ENCODE assay signal across 8 cellular contexts in the genomic region with DNA sequence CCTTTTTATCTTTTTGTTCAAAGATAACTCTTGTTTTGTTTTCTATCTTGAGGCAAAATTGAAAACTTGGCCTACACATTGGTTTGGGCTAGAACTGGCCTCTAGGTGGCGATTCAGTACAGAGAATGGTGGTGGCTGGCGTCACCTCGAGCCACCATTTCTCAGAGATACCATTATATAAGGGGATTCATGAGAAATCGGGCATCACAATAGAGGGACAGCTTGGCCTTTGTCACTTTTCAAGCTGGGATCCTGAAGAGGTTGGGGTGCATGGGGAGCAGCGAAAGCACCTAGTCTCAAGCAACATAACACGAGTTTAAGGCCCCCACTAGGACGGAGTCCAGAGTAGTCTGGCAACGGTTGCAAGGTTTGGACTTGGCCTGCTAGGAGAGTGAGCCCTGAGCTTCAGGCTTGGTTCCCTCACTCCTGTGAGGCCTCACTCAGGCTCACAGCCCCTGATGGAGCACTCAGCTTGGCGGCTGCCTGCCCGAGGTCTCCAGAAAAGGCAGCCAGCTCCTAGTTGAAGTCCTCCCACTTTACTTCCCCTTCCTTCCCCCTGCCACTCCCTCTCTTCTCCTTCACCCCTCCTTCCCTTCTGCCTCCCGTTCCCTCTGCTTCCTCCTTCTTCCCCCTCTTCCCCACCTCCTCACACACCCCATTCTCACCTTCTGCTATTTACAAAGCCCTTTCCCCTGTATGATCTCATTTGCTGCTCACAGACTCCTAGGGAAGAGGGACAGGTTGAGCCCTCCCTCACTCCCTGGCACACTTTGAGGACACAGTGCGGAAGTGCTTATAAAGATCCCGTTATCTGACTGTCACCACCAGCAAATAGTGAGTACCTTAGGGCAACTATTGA.
DNase-seq lines count a peak whose midpoint lies in the region; ATAC-seq and TF ChIP-seq lines count a peak whose summit lies in the region.

No MANE protein-coding gene starts in this region.

- DNase-seq in AG08396 (ENCODE audit: low spot score), result peak; percentile 69
- peak; percentile 86 to 87 for DNase-seq in NCI-H446 (lab: John Stamatoyannopoulos, UW)
- DNase-seq in activated CD4-positive, alpha-beta T cell treated with anti-CD3 and anti-CD28 coated beads for 24 hours (ENCODE audit: low read depth in 2 of 2), result peak; percentile 25 to 38
- DNase-seq in colonic mucosa, result peak; percentile 73
- DNase-seq in stimulated activated CD4-positive, alpha-beta T cell treated with anti-CD3 and anti-CD28 coated beads, TNF-alpha, amount 100 ng/mL, for 24 hours (ENCODE audit: low read depth in 3 of 3), result peak; percentile 16 to 39 (median 34)

- H3K27ac ChIP-seq in colonic mucosa (no peak overlapping the region), liver (ENCODE audit: low read depth in 1 of 2, low read length in 2 of 2) (no peak overlapping the region)

- H3K9me3 ChIP-seq in colonic mucosa (no peaks in the 10 kb centered on the region), liver (ENCODE audit: control insufficient read depth in 4 of 4, low read length in 3 of 4) (no peaks in the 10 kb centered on the region)

- H3K9ac ChIP-seq in colonic mucosa (ENCODE audit: low read depth in 2 of 2, low read length in 2 of 2), result no peak overlapping the region
- peak overlapping the region in 1 of 2 donors; percentile 20 for H3K9ac ChIP-seq in liver (ENCODE audit: low read depth in 1 of 2, low read length in 2 of 2)

- H3K27me3 ChIP-seq in colonic mucosa (no peaks in the 10 kb centered on the region), liver (ENCODE audit: control insufficient read depth in 4 of 4, insufficient read depth in 4 of 4, low read length in 3 of 4) (no peaks in the 10 kb centered on the region)

- H3K4me1 ChIP-seq in colonic mucosa (peaks cover 5% of the 10 kb centered on the region), liver (ENCODE audit: control insufficient read depth in 4 of 4, insufficient read depth in 4 of 4, low read length in 3 of 4) (peaks cover 0 to 7% (median 2%) of the 10 kb centered on the region in 4 donors)

- H3K36me3 ChIP-seq in colonic mucosa, result no peaks in the 10 kb centered on the region
- H3K36me3 ChIP-seq in liver (ENCODE audit: control insufficient read depth in 4 of 4, insufficient read depth in 3 of 4, low read depth in 1 of 4, low read length in 3 of 4), result no peaks in the 10 kb centered on the region

- intact Hi-C loops in colonic mucosa (cut with DNase I), result loop anchor here (5.0 to 10.0 kb wide), 2 partner anchors 244 to 536 kb away; no protein-coding TSS in a partner anchor

- peak; percentile 99 for TF ChIP-seq RAD21 in liver (IDR thresholded peaks at IDR 0.05)

- H3K4me3 ChIP-seq in colonic mucosa (no peak overlapping the region), liver (ENCODE audit: low read depth in 1 of 3, low read length in 3 of 3) (peak overlapping the region; percentile 30 to 65 (median 48))

- 34% methylated on average over 13 of the region's 13 CpGs for WGBS in liver

- TF ChIP-seq CTCF in colonic mucosa (IDR thresholded peaks at IDR 0.05) (peak; percentile 72), liver (IDR thresholded peaks at IDR 0.05; ENCODE audit: low read depth, low read length, missing input control) (peak; percentile 87)

- peak; percentile 58 for ATAC-seq in GM18519 (IDR thresholded peaks at IDR 0.05; ENCODE audit: low FRiP score, unreplicated experiment)
- ATAC-seq in HG03097 (IDR thresholded peaks at IDR 0.05; ENCODE audit: low FRiP score, unreplicated experiment), result peak; percentile 76

TF ChIP-seq in liver, 16 proteins besides CTCF, POLR2A, EP300 and RAD21:
- TF ChIP-seq SP1 (IDR thresholded peaks at IDR 0.05) (no peak), HNF4G (IDR thresholded peaks at IDR 0.05) (no peak), YY1 (IDR thresholded peaks at IDR 0.05) (peak; percentile 80)
- TF ChIP-seq, protein P1, sequence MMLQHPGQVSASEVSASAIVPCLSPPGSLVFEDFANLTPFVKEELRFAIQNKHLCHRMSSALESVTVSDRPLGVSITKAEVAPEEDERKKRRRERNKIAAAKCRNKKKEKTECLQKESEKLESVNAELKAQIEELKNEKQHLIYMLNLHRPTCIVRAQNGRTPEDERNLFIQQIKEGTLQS (IDR thresholded peaks at IDR 0.05), result no peak
TF ChIP-seq in liver: peak in this region for 1.

Comparison
In these comparisons a context has a peak if more than half of its experiments do, and no peak if none do; other contexts are left out.
1. DNase-seq: peak in every context shown above with its lines; median percentile 86 in NCI-H446; 73 in colonic mucosa; 69 in AG08396; 34 in stimulated activated CD4-positive, alpha-beta T cell treated with anti-CD3 and anti-CD28 coated beads, TNF-alpha, amount 100 ng/mL, for 24 hours; 32 in activated CD4-positive, alpha-beta T cell treated with anti-CD3 and anti-CD28 coated beads for 24 hours.